17 cellular contexts compared by ENCODE assay signal in the genomic region with DNA sequence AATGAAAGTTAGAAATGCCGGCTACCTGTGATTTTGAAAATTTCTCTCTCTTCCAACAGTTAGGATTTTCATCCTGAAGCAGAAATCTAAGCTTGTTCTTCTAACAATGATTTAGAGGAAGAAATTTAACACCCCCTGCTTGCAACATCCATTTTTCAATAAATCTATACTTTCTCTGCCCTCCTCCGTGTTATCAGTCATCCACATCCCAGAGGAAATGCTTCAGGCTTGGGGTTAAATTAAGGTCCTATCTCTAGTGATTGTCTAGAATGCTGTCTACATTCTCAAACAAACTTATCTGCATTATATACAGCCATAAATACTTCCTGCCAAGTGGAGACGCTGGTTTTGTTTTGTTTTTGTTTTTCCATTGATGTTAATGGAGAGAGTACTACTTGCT.
DNase-seq lines count a peak whose midpoint lies in the region; ATAC-seq and TF ChIP-seq lines count a peak whose summit lies in the region.
"Had no signal": no experiment of that assay in that cellular context is flagged by ENCODE, and none has a peak within 500 bp of the region (broad histone marks: within the 10 kb centered on the region; RNA-seq: fewer than 3 reads in every experiment).

No MANE protein-coding gene starts in this region.

- no peak for TF ChIP-seq CTCF in tibial artery (IDR thresholded peaks at IDR 0.05)

- no peaks in the 10 kb centered on the region for H3K36me3 ChIP-seq in BLaER1 treated with 17β-estradiol and CSF1 and Interleukin-3, amounts not matched to agents 10 nM and 100 nM
- H3K36me3 ChIP-seq in Karpas-422 (ENCODE audit: insufficient read depth, low read length) (no peaks in the 10 kb centered on the region), mesenchymal stem cell (ENCODE audit: control insufficient read depth in 1 of 2, insufficient read depth in 2 of 2, low read depth in 1 of 2, low read length in 2 of 2) (no peaks in the 10 kb centered on the region), tibial artery (no peaks in the 10 kb centered on the region)
- H3K36me3 ChIP-seq: gastroesophageal sphincter, sigmoid colon had no signal

- H3K4me3 Mint-ChIP-seq in activated CD4-positive, alpha-beta memory T cell treated with anti-CD3 and anti-CD28 coated beads, Interleukin-2, amount 10 ng/mL, durations not matched to agents 7 days and 5 days, result no peak overlapping the region
- H3K4me3 Mint-ChIP-seq: activated T-cell treated with anti-CD3 and anti-CD28 coated beads, Interleukin-2, amount 50 U/mL, for 24 hours; B cell had no signal

- no peaks in the 10 kb centered on the region for H3K9me2 ChIP-seq in Karpas-422 (replicated peaks; ENCODE audit: insufficient read depth, low read length)

- H2AK5ac ChIP-seq in mesenchymal stem cell (ENCODE audit: low read length, severe bottlenecking), result no peak overlapping the region

- no peak overlapping the region for H3K9ac ChIP-seq in BLaER1 treated with 17β-estradiol and CSF1 and Interleukin-3, amounts not matched to agents 10 nM and 100 nM
- 0 out of 2 replicates have a peak overlapping the region, but pooled peaks have one; percentile 24 for H3K9ac ChIP-seq in Karpas-422 (ENCODE audit: low read length)
- no peak overlapping the region for H3K9ac ChIP-seq in mesenchymal stem cell (ENCODE audit: low read length)

- no peak overlapping the region for H2BK12ac ChIP-seq in mesenchymal stem cell (ENCODE audit: low read length in 2 of 2)

- H2AFZ ChIP-seq in Karpas-422 (ENCODE audit: low read length), result 0 out of 2 replicates have a peak overlapping the region, but pooled peaks have one; percentile 30
- no peak overlapping the region for H2AFZ ChIP-seq in mesenchymal stem cell (ENCODE audit: low read depth, low read length)

- no peaks in the 10 kb centered on the region for H3K36me3 Mint-ChIP-seq in activated CD4-positive, alpha-beta memory T cell treated with anti-CD3 and anti-CD28 coated beads, Interleukin-2, amount 10 ng/mL, durations not matched to agents 7 days and 5 days (ENCODE audit: low read depth)

- H3K79me2 ChIP-seq in Karpas-422 (ENCODE audit: low read length), result no peaks in the 10 kb centered on the region

- H3K27ac Mint-ChIP-seq in activated CD4-positive, alpha-beta memory T cell treated with anti-CD3 and anti-CD28 coated beads, Interleukin-2, amount 10 ng/mL, durations not matched to agents 7 days and 5 days, result no peak overlapping the region
- H3K27ac Mint-ChIP-seq: activated T-cell treated with anti-CD3 and anti-CD28 coated beads, Interleukin-2, amount 50 U/mL, for 24 hours; B cell had no signal

- CTCF ChIA-PET in activated CD4-positive, alpha-beta memory T cell treated with anti-CD3 and anti-CD28 coated beads, Interleukin-2, amount 10 ng/mL, durations not matched to agents 7 days and 5 days (lab: Charles Lee), result no interaction called here

- in situ Hi-C loops in KBM-7 (cut with MboI; ENCODE audit: low pct_unique_long_range_greater_than_20kb, low sequenced_read_pairs), result no loop called here

- H3K27ac ChIP-seq in BLaER1 treated with 17β-estradiol and CSF1 and Interleukin-3, amounts not matched to agents 10 nM and 100 nM, result 0 out of 22 replicates have a peak overlapping the region, but pooled peaks of 1 of the 11 experiments have one; percentile 45
- H3K27ac ChIP-seq in Karpas-422 (ENCODE audit: low read length) (no peak overlapping the region), mesenchymal stem cell (ENCODE audit: low read length, poor library complexity, severe bottlenecking) (no peak overlapping the region), tibial artery (no peak overlapping the region)
- H3K27ac ChIP-seq: gastroesophageal sphincter, sigmoid colon had no signal

- no peak for DNase-seq in Karpas-422
- peak; percentile 8 for DNase-seq in astrocyte of the hippocampus (ENCODE audit: low read depth, low spot score)
- peak; percentile 44 for DNase-seq in mesenchymal stem cell
- no peak for DNase-seq in KBM-7
- no peak for DNase-seq in tibial artery
- DNase-seq in activated CD4-positive, alpha-beta memory T cell treated with anti-CD3 and anti-CD28 coated beads, Interleukin-2, amount 10 ng/mL, durations not matched to agents 7 days and 5 days, result no peak
- DNase-seq: activated T-cell treated with anti-CD3 and anti-CD28 coated beads, Interleukin-2, amount 50 U/mL, for 24 hours; islet precursor cell; Kasumi-1; NCI-H1930; sigmoid colon; stimulated activated naive CD4-positive, alpha-beta T cell treated with Interleukin-2 at 50 U/mL for 16 hours had no signal

- H3K4me1 ChIP-seq in BLaER1 treated with 17β-estradiol and CSF1 and Interleukin-3, amounts not matched to agents 10 nM and 100 nM, result peaks cover 17 to 28% (median 22%) of the 10 kb centered on the region in 10 experiments
- H3K4me1 ChIP-seq in Karpas-422 (ENCODE audit: low read length) (0 out of 2 replicates have a peak, but pooled peaks cover 10% of the 10 kb centered on the region), mesenchymal stem cell (ENCODE audit: control insufficient read depth, insufficient read depth, low read depth, low read length) (peaks cover 4% of the 10 kb centered on the region), tibial artery (peaks cover 0 to 13% (median 3%) of the 10 kb centered on the region in 4 donors)

- no peaks in the 10 kb centered on the region for H4K20me1 ChIP-seq in BLaER1 treated with 17β-estradiol and CSF1 and Interleukin-3, amounts not matched to agents 10 nM and 100 nM
- no peaks in the 10 kb centered on the region for H4K20me1 ChIP-seq in Karpas-422 (ENCODE audit: insufficient read depth, low read depth, low read length)

- peak overlapping the region; percentile 37 to 75 (median 54); a peak in 21 of 22 replicates for H3K4me2 ChIP-seq in BLaER1 treated with 17β-estradiol and CSF1 and Interleukin-3, amounts not matched to agents 10 nM and 100 nM
- H3K4me2 ChIP-seq in Karpas-422 (ENCODE audit: low read depth, low read length, poor library complexity, severe bottlenecking) (peak overlapping the region; percentile 53), mesenchymal stem cell (ENCODE audit: low read length, poor library complexity, severe bottlenecking) (no peak overlapping the region)

- peaks cover 0 to 11% (median 5%) of the 10 kb centered on the region in 11 experiments; a peak in 3 of 22 replicates for H3K9me3 ChIP-seq in BLaER1 treated with 17β-estradiol and CSF1 and Interleukin-3, amounts not matched to agents 10 nM and 100 nM (replicated peaks in 1 of 11)
- no peaks in the 10 kb centered on the region for H3K9me3 ChIP-seq in Karpas-422 (ENCODE audit: low read length)
- peaks cover 3% of the 10 kb centered on the region for H3K9me3 ChIP-seq in mesenchymal stem cell (ENCODE audit: control insufficient read depth, low read length)
- no peaks in the 10 kb centered on the region for H3K9me3 ChIP-seq in tibial artery
- H3K9me3 ChIP-seq: gastroesophageal sphincter, sigmoid colon had no signal

- H3K4ac ChIP-seq in mesenchymal stem cell (ENCODE audit: low read depth in 1 of 2, low read length in 2 of 2), result no peak overlapping the region

- no peak overlapping the region for H3K4me3 ChIP-seq in BLaER1 treated with 17β-estradiol and CSF1 and Interleukin-3, amounts not matched to agents 10 nM and 100 nM
- H3K4me3 ChIP-seq in Karpas-422 (ENCODE audit: low read length), result no peak overlapping the region
- H3K4me3 ChIP-seq in mesenchymal stem cell (ENCODE audit: insufficient read depth in 1 of 2, low read depth in 1 of 2, low read length in 2 of 2), result no peak overlapping the region
- no peak overlapping the region for H3K4me3 ChIP-seq in tibial artery
- H3K4me3 ChIP-seq: gastroesophageal sphincter, sigmoid colon had no signal

- no peak overlapping the region for H2BK120ac ChIP-seq in mesenchymal stem cell (ENCODE audit: low read depth, low read length)

- 0% methylated on average over 2 of the region's 3 CpGs for WGBS in mesenchymal stem cell

- no peak for ATAC-seq in GM21515 (IDR thresholded peaks at IDR 0.05; ENCODE audit: unreplicated experiment)
- ATAC-seq: activated CD4-positive, CD25-positive, alpha-beta regulatory T cell treated with anti-CD3 and anti-CD28 coated beads, Interleukin-2, amount 50 U/mL, for 24 hours; gastroesophageal sphincter had no signal

- H3K27me3 Mint-ChIP-seq in activated CD4-positive, alpha-beta memory T cell treated with anti-CD3 and anti-CD28 coated beads, Interleukin-2, amount 10 ng/mL, durations not matched to agents 7 days and 5 days, result no peaks in the 10 kb centered on the region
- H3K27me3 Mint-ChIP-seq: activated T-cell treated with anti-CD3 and anti-CD28 coated beads, Interleukin-2, amount 50 U/mL, for 24 hours; B cell had no signal

- intact Hi-C loops in tibial artery (cut with DNase I; ENCODE audit: low total_unique reads), result no loop called here

- H3K23ac ChIP-seq in mesenchymal stem cell (ENCODE audit: low read length in 2 of 2), result no peak overlapping the region

- no peaks in the 10 kb centered on the region for H3K9me3 Mint-ChIP-seq in activated CD4-positive, alpha-beta memory T cell treated with anti-CD3 and anti-CD28 coated beads, Interleukin-2, amount 10 ng/mL, durations not matched to agents 7 days and 5 days
- H3K9me3 Mint-ChIP-seq: activated T-cell treated with anti-CD3 and anti-CD28 coated beads, Interleukin-2, amount 50 U/mL, for 24 hours had no signal

- H3K27me3 ChIP-seq in BLaER1 treated with 17β-estradiol and CSF1 and Interleukin-3, amounts not matched to agents 10 nM and 100 nM, result no peaks in the 10 kb centered on the region
- H3K27me3 ChIP-seq in Karpas-422 (ENCODE audit: low read length) (no peaks in the 10 kb centered on the region), mesenchymal stem cell (ENCODE audit: control insufficient read depth in 1 of 2, insufficient read depth in 1 of 2, low read length in 2 of 2) (no peaks in the 10 kb centered on the region), tibial artery (no peaks in the 10 kb centered on the region)
- H3K27me3 ChIP-seq: gastroesophageal sphincter, sigmoid colon had no signal

- H4K8ac ChIP-seq in mesenchymal stem cell (ENCODE audit: low read length), result no peak overlapping the region

- H3K4me1 Mint-ChIP-seq in activated CD4-positive, alpha-beta memory T cell treated with anti-CD3 and anti-CD28 coated beads, Interleukin-2, amount 10 ng/mL, durations not matched to agents 7 days and 5 days, result no peaks in the 10 kb centered on the region
- H3K4me1 Mint-ChIP-seq: B cell had no signal

- H3K79me1 ChIP-seq in mesenchymal stem cell (replicated peaks; ENCODE audit: low read length, poor library complexity, severe bottlenecking), result no peaks in the 10 kb centered on the region

- no peak overlapping the region for H3K14ac ChIP-seq in mesenchymal stem cell (ENCODE audit: low read length in 2 of 2)

- H4K91ac ChIP-seq in mesenchymal stem cell (ENCODE audit: low read length), result no peak overlapping the region

- no peak overlapping the region for H2BK5ac ChIP-seq in mesenchymal stem cell (ENCODE audit: low read depth, low read length, poor library complexity, severe bottlenecking)

- POLR2A ChIA-PET in activated CD4-positive, alpha-beta memory T cell treated with anti-CD3 and anti-CD28 coated beads, Interleukin-2, amount 10 ng/mL, durations not matched to agents 7 days and 5 days (lab: Charles Lee), result no interaction called here

- H2BK15ac ChIP-seq in mesenchymal stem cell (ENCODE audit: low read depth, poor library complexity, severe bottlenecking), result no peak overlapping the region

- H3K18ac ChIP-seq in mesenchymal stem cell (ENCODE audit: low read depth in 1 of 2, low read length in 2 of 2), result no peak overlapping the region

Comparison
In these comparisons a context has a peak if more than half of its experiments do, and no peak if none do; other contexts are left out.
1. DNase-seq: peak in astrocyte of the hippocampus (single experiment) and mesenchymal stem cell (single experiment); none in Karpas-422 (single experiment), KBM-7 (single experiment), tibial artery (0 of 2) and activated CD4-positive, alpha-beta memory T cell treated with anti-CD3 and anti-CD28 coated beads, Interleukin-2, amount 10 ng/mL, durations not matched to agents 7 days and 5 days (single experiment).